In genomic region chr13:23288564-23288963, GRCh38 we compare ENCODE assay signal across 14 cellular contexts.
"Had no signal": no experiment of that assay in that cellular context is flagged by ENCODE, and none has a peak within 500 bp of the region (broad histone marks: within the 10 kb centered on the region; RNA-seq: fewer than 3 reads in every experiment).

No MANE protein-coding gene starts in this region.

- ATAC-seq: activated CD8-positive, alpha-beta T cell treated with anti-CD3 and anti-CD28 coated beads for 36 hours; activated naive CD4-positive, alpha-beta T cell treated with anti-CD3 and anti-CD28 coated beads, Interleukin-2, amount 50 U/mL, for 72 hours; lower lobe of right lung; stimulated activated effector memory CD8-positive, alpha-beta T cell treated with anti-CD3 and anti-CD28 coated beads, Interleukin-12 subunit alpha, Interleukin-12 subunit beta, amount 100 ng/mL, for 72 hours had no signal

- DNase-seq: activated B cell treated with CpG ODN at 0.5 μM for 24 hours; activated CD4-positive, alpha-beta T cell treated with anti-CD3 and anti-CD28 coated beads for 48 hours; activated CD8-positive, alpha-beta T cell treated with anti-CD3 and anti-CD28 coated beads for 36 hours; activated effector memory CD4-positive, alpha-beta T cell treated with anti-CD3 and anti-CD28 coated beads, Interleukin-2, amount 50 U/mL, for 16 hours; activated T-cell treated with anti-CD3 and anti-CD28 coated beads, Interleukin-2, amount 50 U/mL, for 48 hours; amygdala; cerebellar nuclear complex; glutamatergic neuron; lower lobe of right lung; ovary; trophoblast cell had no signal

- H3K27me3 ChIP-seq: neural progenitor cell, ovary had no signal

- H3K36me3 Mint-ChIP-seq: neural progenitor cell; stimulated activated effector memory CD8-positive, alpha-beta T cell treated with anti-CD3 and anti-CD28 coated beads, Interleukin-12 subunit alpha, Interleukin-12 subunit beta, amount 100 ng/mL, for 72 hours had no signal

- H3K27ac ChIP-seq: lower lobe of right lung, neural progenitor cell, ovary had no signal

- H3K9me3 ChIP-seq: lower lobe of right lung, ovary had no signal

- H3K4me3 ChIP-seq: lower lobe of right lung, neural progenitor cell, ovary had no signal

- H3K36me3 ChIP-seq: lower lobe of right lung, neural progenitor cell, ovary had no signal

- H3K9ac ChIP-seq: neural progenitor cell had no signal

- H3K27ac Mint-ChIP-seq: activated B cell treated with CpG ODN at 0.5 μM for 24 hours; activated CD8-positive, alpha-beta T cell treated with anti-CD3 and anti-CD28 coated beads for 36 hours; activated naive CD4-positive, alpha-beta T cell treated with anti-CD3 and anti-CD28 coated beads, Interleukin-2, amount 50 U/mL, for 72 hours; neural progenitor cell; stimulated activated effector memory CD8-positive, alpha-beta T cell treated with anti-CD3 and anti-CD28 coated beads, Interleukin-12 subunit alpha, Interleukin-12 subunit beta, amount 100 ng/mL, for 72 hours had no signal

- H3K4me3 Mint-ChIP-seq: activated B cell treated with CpG ODN at 0.5 μM for 24 hours; activated CD8-positive, alpha-beta T cell treated with anti-CD3 and anti-CD28 coated beads for 36 hours; neural progenitor cell; stimulated activated effector memory CD8-positive, alpha-beta T cell treated with anti-CD3 and anti-CD28 coated beads, Interleukin-12 subunit alpha, Interleukin-12 subunit beta, amount 100 ng/mL, for 72 hours had no signal

- H3K4me1 Mint-ChIP-seq: activated B cell treated with CpG ODN at 0.5 μM for 24 hours; neural progenitor cell; stimulated activated effector memory CD8-positive, alpha-beta T cell treated with anti-CD3 and anti-CD28 coated beads, Interleukin-12 subunit alpha, Interleukin-12 subunit beta, amount 100 ng/mL, for 72 hours had no signal

- H3K4me1 ChIP-seq: lower lobe of right lung had no signal

- H3K9me3 Mint-ChIP-seq: activated B cell treated with CpG ODN at 0.5 μM for 24 hours; activated CD8-positive, alpha-beta T cell treated with anti-CD3 and anti-CD28 coated beads for 36 hours; neural progenitor cell; stimulated activated effector memory CD8-positive, alpha-beta T cell treated with anti-CD3 and anti-CD28 coated beads, Interleukin-12 subunit alpha, Interleukin-12 subunit beta, amount 100 ng/mL, for 72 hours had no signal
